21 cellular contexts compared by ENCODE assay signal in genomic region chr18:41009926-41010325, GRCh38.
A peak's percentile ranks its signal among the peaks of the same experiment; 100 is the strongest.
DNase-seq lines count a peak whose midpoint lies in the region; ATAC-seq and TF ChIP-seq lines count a peak whose summit lies in the region.
"Had no signal": no experiment of that assay in that cellular context is flagged by ENCODE, and none has a peak within 500 bp of the region (broad histone marks: within the 10 kb centered on the region; RNA-seq: fewer than 3 reads in every experiment).

No MANE protein-coding gene starts in this region.

- no peaks in the 10 kb centered on the region for H3K79me2 ChIP-seq in KMS-11 (ENCODE audit: insufficient read depth, low read depth)

- H3K9me3 Mint-ChIP-seq in endothelial cell (ENCODE audit: unreplicated experiment): no peaks in the 10 kb centered on the region
- H3K9me3 Mint-ChIP-seq: GM23338 had no signal

- no peaks in the 10 kb centered on the region for H3K36me3 Mint-ChIP-seq in endothelial cell (ENCODE audit: low read depth, unreplicated experiment)
- H3K36me3 Mint-ChIP-seq: CD4-positive, CD25-positive, alpha-beta regulatory T cell; CD8-positive, alpha-beta memory T cell had no signal

- H3K4me3 ChIP-seq in KMS-11 (IDR thresholded peaks at IDR 0.05; ENCODE audit: insufficient read depth, low read depth, low read length): no peak overlapping the region
- H3K4me3 ChIP-seq: GM23338 had no signal

- no peaks in the 10 kb centered on the region for H4K20me1 ChIP-seq in KMS-11 (ENCODE audit: insufficient read depth)

- no peaks in the 10 kb centered on the region for H3K36me3 ChIP-seq in KMS-11 (ENCODE audit: insufficient read depth)
- H3K36me3 ChIP-seq: BE2C had no signal

- no peaks in the 10 kb centered on the region for H3K27me3 ChIP-seq in KMS-11 (ENCODE audit: insufficient read depth, low read depth)
- H3K27me3 ChIP-seq: BE2C had no signal

- DNase-seq in RPMI8226: peak; percentile 12
- DNase-seq in NCI-H2081 treated with DMSO at 0.1 percent for 48 hours (lab: John Stamatoyannopoulos, UW): no peak
- no peak for DNase-seq in endothelial cell (ENCODE audit: low spot score)
- DNase-seq: ACHN; BE2C; C1 segment of cervical spinal cord; CD4-positive, CD25-positive, alpha-beta regulatory T cell; CD8-positive, alpha-beta memory T cell; COR-L47; DMS 273 treated with DMSO at 0.1 percent for 48 hours; DMS53; DND-41; EL; HCEC 1CT; KBM-7 had no signal

- H3K4me2 ChIP-seq in KMS-11: peak overlapping the region; percentile 86
- H3K4me2 ChIP-seq: GM23338 had no signal

- H3K27ac Mint-ChIP-seq in endothelial cell (ENCODE audit: unreplicated experiment): no peak overlapping the region
- H3K27ac Mint-ChIP-seq: CD4-positive, CD25-positive, alpha-beta regulatory T cell; CD8-positive, alpha-beta memory T cell; GM23338; IgD-negative memory B cell had no signal

- H3K4me1 Mint-ChIP-seq in endothelial cell (ENCODE audit: unreplicated experiment): no peaks in the 10 kb centered on the region
- H3K4me1 Mint-ChIP-seq: CD4-positive, CD25-positive, alpha-beta regulatory T cell; CD8-positive, alpha-beta memory T cell; GM23338; IgD-negative memory B cell had no signal

- TF ChIP-seq CTCF in KMS-11 (conservative IDR thresholded peaks at IDR 0.05; ENCODE audit: low read depth, low read length): no peak
- no peak for TF ChIP-seq CTCF in endothelial cell (IDR thresholded peaks at IDR 0.05; ENCODE audit: unreplicated experiment)

- no peaks in the 10 kb centered on the region for H3K27me3 Mint-ChIP-seq in endothelial cell (ENCODE audit: unreplicated experiment)
- H3K27me3 Mint-ChIP-seq: CD4-positive, CD25-positive, alpha-beta regulatory T cell; CD8-positive, alpha-beta memory T cell; IgD-negative memory B cell had no signal

- peak overlapping the region; percentile 44; the same call in 1 of the 2 replicates for H3K9ac ChIP-seq in KMS-11

- ATAC-seq in GM21360 (IDR thresholded peaks at IDR 0.05; ENCODE audit: unreplicated experiment) (peak; percentile 83), HG03520 (IDR thresholded peaks at IDR 0.05; ENCODE audit: unreplicated experiment) (no peak)
- ATAC-seq: GM23338, HepG2 had no signal

- peak overlapping the region; percentile 63; the same call in 1 of the 2 replicates for H2AFZ ChIP-seq in KMS-11 (ENCODE audit: low read depth)
- H2AFZ ChIP-seq: GM23338 had no signal

- no peak overlapping the region for H3K4me3 Mint-ChIP-seq in endothelial cell (ENCODE audit: unreplicated experiment)
- H3K4me3 Mint-ChIP-seq: CD4-positive, CD25-positive, alpha-beta regulatory T cell; CD8-positive, alpha-beta memory T cell; GM23338; IgD-negative memory B cell had no signal

- peaks cover 61% of the 10 kb centered on the region for H3K4me1 ChIP-seq in KMS-11 (ENCODE audit: low read depth, poor library complexity, severe bottlenecking)
- H3K4me1 ChIP-seq: BE2C had no signal

- H3K27ac ChIP-seq in KMS-11: peak overlapping the region; percentile 87
